ENCODE assay signal across 1 cellular context in genomic region chr4:2066011-2066551, GRCh38.
A peak's percentile ranks its signal among the peaks of the same experiment; 100 is the strongest.
TF ChIP-seq lines count a peak whose summit lies in the region.

No MANE protein-coding gene starts in this region.

TF ChIP-seq in HepG2, 621 proteins besides CTCF, POLR2A, EP300 and RAD21:
- TF ChIP-seq GTF2F1 (IDR thresholded peaks at IDR 0.05; ENCODE audit: low read length) (no peak), MED8 (CRISPR knock-in tag; IDR thresholded peaks at IDR 0.05; ENCODE audit: insufficient replicate concordance) (no peak), KDM1A (CRISPR knock-in tag; IDR thresholded peaks at IDR 0.05) (no peak), POLR2G (IDR thresholded peaks at IDR 0.05; ENCODE audit: low read depth, low read length) (no peak), HNRNPL (IDR thresholded peaks at IDR 0.05; ENCODE audit: low read depth, low read length) (peak; percentile 62; the same call in 1 of the 2 replicates), AFF4 (CRISPR knock-in tag; IDR thresholded peaks at IDR 0.05) (no peak), RARA (CRISPR knock-in tag; IDR thresholded peaks at IDR 0.05) (no peak), SNAPC4 (CRISPR knock-in tag; IDR thresholded peaks at IDR 0.05) (no peak), AGO2 (optimal IDR thresholded peaks at IDR 0.05; ENCODE audit: low read depth, low read length) (peak; percentile 35), NFYB (CRISPR knock-in tag; IDR thresholded peaks at IDR 0.05) (no peak)
